In the genomic region with DNA sequence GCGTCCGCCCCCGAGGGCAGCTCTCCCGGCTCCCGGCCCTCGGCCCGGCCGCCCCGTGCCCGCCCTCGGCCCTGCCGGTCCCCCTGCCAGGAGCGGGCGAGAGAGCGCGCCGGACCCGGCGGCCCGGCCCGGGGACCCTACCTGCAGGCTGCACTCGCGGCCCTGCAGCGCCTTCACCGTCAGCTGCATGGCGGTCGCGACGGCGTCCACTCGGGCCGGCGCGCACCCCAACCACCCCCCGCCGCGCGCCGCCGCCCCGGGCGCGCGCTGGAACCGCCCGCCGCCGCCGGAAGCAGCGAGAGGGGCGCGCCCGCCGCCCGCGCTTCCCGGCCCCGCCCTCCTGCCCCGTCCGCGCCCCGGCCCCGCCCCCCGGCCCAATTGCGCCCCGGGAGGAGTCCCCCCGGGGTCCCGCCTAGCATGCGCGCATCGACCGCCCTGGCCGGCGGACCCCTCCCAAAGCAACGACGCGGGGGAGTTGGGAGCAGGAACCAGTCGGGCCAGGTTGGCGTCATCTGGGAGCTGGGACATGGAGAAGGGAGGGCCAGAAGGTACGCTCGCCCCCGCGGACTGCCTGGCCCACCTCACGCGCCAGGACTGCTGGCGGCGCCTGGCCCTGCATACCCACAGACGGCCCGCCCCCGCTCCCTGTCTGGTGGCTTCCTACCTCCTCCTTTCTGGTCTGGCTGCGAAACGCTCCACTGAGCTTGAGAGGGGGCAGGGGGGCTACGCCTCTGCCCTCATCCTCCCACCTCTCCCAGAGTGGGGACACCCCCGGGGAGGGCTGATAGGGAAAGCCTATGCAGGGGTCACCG, we compare ENCODE assay signal across 7 cellular contexts. TPM values are rescaled to one million over a fixed set of nuclear protein-coding genes. Genes with fewer than 3 reads are reported as not detected.
DNase-seq lines count a peak whose midpoint lies in the region; ATAC-seq, FAIRE-seq and TF ChIP-seq lines count a peak whose summit lies in the region.

A gene (minus strand): TSS at position 220 of the 812 bp plus-strand sequence. CDS start 31 bp downstream, at position 189.

- peak; percentile 48; the same call in 1 of the 2 replicates for TF ChIP-seq POLR2A in K562 (conservative IDR thresholded peaks at IDR 0.05)
- TF ChIP-seq POLR2A in sigmoid colon (IDR thresholded peaks at IDR 0.05) = no peak

- H3K36me3 ChIP-seq in KOPT-K1 (ENCODE audit: insufficient read depth, low read length) (peaks cover 23% of the 10 kb centered on the region), K562 (ENCODE audit: control insufficient read depth, insufficient read depth, low read length) (peaks cover 50% of the 10 kb centered on the region), iPS DF 6.9 (ENCODE audit: control insufficient read depth, insufficient read depth, low read length) (peaks cover 3% of the 10 kb centered on the region; the same call in 1 of the 2 replicates), sigmoid colon (peaks cover 0 to 12% (median 0%) of the 10 kb centered on the region in 4 donors)

- WGBS in K562 (ENCODE audit: insufficient coverage, low coverage, missing lambda C conversion rate) = 7% methylated on average over 12 of the region's 95 CpGs
- WGBS in iPS DF 6.9 (ENCODE audit: insufficient coverage, insufficient read length) = no CpG with 5 or more reads among the region's 95 CpGs
- WGBS in sigmoid colon, 2 donors = 1% methylated on average over 95 of the region's 95 CpGs

- no peaks in the 10 kb centered on the region for H3K9me1 ChIP-seq in K562 (ENCODE audit: control insufficient read depth, insufficient read depth, low read length)

- DNase-seq in T-helper 2 cell treated with Interferon-gamma antibody and Interleukin-4, amounts not matched to agents 5 μg/mL and 100 μg/mL, for 36 hours (ENCODE audit: low spot score) = peak; percentile 59
- DNase-seq in K562 (ENCODE audit: extremely low read depth in 1 of 4, low spot score in 3 of 4) = peak; percentile 67 to 83 (median 73)
- no peak for DNase-seq in iPS DF 6.9 (ENCODE audit: low read depth, low spot score)
- DNase-seq in sigmoid colon = peak; percentile 82
- no peak for DNase-seq in COR-L47 (lab: John Stamatoyannopoulos, UW)

- peaks cover 47 to 93% of the 10 kb centered on the region in 2 experiments for H3K4me1 ChIP-seq in K562 (replicated peaks in 1 of 2; ENCODE audit: control insufficient read depth in 2 of 2, insufficient read depth in 2 of 2, low read length in 2 of 2)
- peaks cover 2% of the 10 kb centered on the region; the same call in 1 of the 2 replicates for H3K4me1 ChIP-seq in iPS DF 6.9 (ENCODE audit: control insufficient read depth, insufficient read depth, low read length)
- H3K4me1 ChIP-seq in sigmoid colon = peaks cover 0 to 33% (median 22%) of the 10 kb centered on the region in 4 donors

- peak within 1 kb of the TSS; percentile 69 for H3K27ac Mint-ChIP-seq in T-helper 2 cell treated with Interferon-gamma antibody and Interleukin-4, amounts not matched to agents 5 μg/mL and 100 μg/mL, for 36 hours

- H2AFZ ChIP-seq in K562 (ENCODE audit: low read depth, low read length) = peak within 1 kb of the TSS; percentile 63; the same call in 1 of the 2 replicates

- H3K27me3 ChIP-seq in K562 (ENCODE audit: control insufficient read depth in 2 of 2, insufficient read depth in 2 of 2, low read length in 2 of 2) (no peaks in the 10 kb centered on the region), iPS DF 6.9 (ENCODE audit: control insufficient read depth, insufficient read depth, low read length) (no peaks in the 10 kb centered on the region), sigmoid colon (no peaks in the 10 kb centered on the region)

- no peak for TF ChIP-seq RAD21 in K562 (CRISPR knock-in tag; conservative IDR thresholded peaks at IDR 0.05 in 1 of 2, IDR thresholded peaks at IDR 0.05 in 1 of 2)

- BruUV-seq in K562 (replicated peaks; lab: Mats Ljungman, UMichigan) = no TSS peak

- H3K9ac ChIP-seq in K562 (ENCODE audit: insufficient read depth in 1 of 2, low read depth in 2 of 2, low read length in 2 of 2) = peak within 1 kb of the TSS; percentile 84 to 97

- peaks cover 72% of the 10 kb centered on the region for H3K79me2 ChIP-seq in K562 (ENCODE audit: control insufficient read depth, insufficient read depth, low read length)

- no peaks in the 10 kb centered on the region for H3K27me3 Mint-ChIP-seq in T-helper 2 cell treated with Interferon-gamma antibody and Interleukin-4, amounts not matched to agents 5 μg/mL and 100 μg/mL, for 36 hours (ENCODE audit: low read depth)

- CTCF ChIA-PET in K562 (lab: Yijun Ruan, JAX; ENCODE audit: low intra/inter-chr PET ratio) = no interaction called here

- TF ChIP-seq CTCF in K562 (IDR thresholded peaks at IDR 0.05 in 2 of 3, conservative IDR thresholded peaks at IDR 0.05 in 1 of 3; ENCODE audit: insufficient read depth in 2 of 3, low read depth in 1 of 3, low read length in 3 of 3) = no peak
- no peak for TF ChIP-seq CTCF in sigmoid colon (IDR thresholded peaks at IDR 0.05)

- H3K4me3 Mint-ChIP-seq in T-helper 2 cell treated with Interferon-gamma antibody and Interleukin-4, amounts not matched to agents 5 μg/mL and 100 μg/mL, for 36 hours = peak within 1 kb of the TSS; percentile 81

- peak within 1 kb of the TSS; percentile 80 for H3K27ac ChIP-seq in KOPT-K1 (ENCODE audit: low read depth, low read length, poor library complexity, severe bottlenecking)
- peak within 1 kb of the TSS; percentile 87 for H3K27ac ChIP-seq in K562 (ENCODE audit: extremely low read depth, low read depth, low read length)
- H3K27ac ChIP-seq in iPS DF 6.9 (ENCODE audit: low read length) = no peak within 1 kb of the TSS
- H3K27ac ChIP-seq in sigmoid colon = peak within 1 kb of the TSS; percentile 85 to 90 (median 86)

- POLR2A ChIA-PET in K562 (lab: Yijun Ruan, JAX) = interaction anchor here (0.5 to 2.1 kb wide), 10 partner anchors 9 to 478 kb away, joined by 3 to 10 read pairs (median 4); a partner anchor contains a TSS

- intact Hi-C loops in K562 (cut with micrococcal nuclease) = loop anchor here (5.0 kb wide), 1 partner anchor 89 kb away; a partner anchor contains a TSS
- intact Hi-C loops in sigmoid colon (cut with DNase I) = loop anchor here (5.0 kb wide), 3 partner anchors 46 to 89 kb away; a partner anchor contains a TSS

- peak; percentile 31 for ATAC-seq in GM18502 (IDR thresholded peaks at IDR 0.05; ENCODE audit: poor library complexity, unreplicated experiment)
- peak; percentile 22 for ATAC-seq in K562

- peaks cover 7% of the 10 kb centered on the region; the same call in 1 of the 2 replicates for H4K20me1 ChIP-seq in K562 (replicated peaks; ENCODE audit: control insufficient read depth, insufficient read depth, low read length)

- H3K4me3 ChIP-seq in K562 (peak within 1 kb of the TSS; percentile 83), iPS DF 6.9 (ENCODE audit: low read length) (peak within 1 kb of the TSS; percentile 88; the same call in 1 of the 2 replicates), sigmoid colon (peak within 1 kb of the TSS; percentile 47 to 80 (median 70))

- H3K4me2 ChIP-seq in K562 (ENCODE audit: insufficient read depth, low read length) = peak within 1 kb of the TSS; percentile 91

- FAIRE-seq in K562 (lab: Jason Lieb, UNC) = no peak

- peaks cover 16% of the 10 kb centered on the region for H3K36me3 Mint-ChIP-seq in T-helper 2 cell treated with Interferon-gamma antibody and Interleukin-4, amounts not matched to agents 5 μg/mL and 100 μg/mL, for 36 hours (ENCODE audit: low read depth)

- H3K9me3 ChIP-seq in KOPT-K1 (ENCODE audit: insufficient read depth, low read length, poor library complexity, severe bottlenecking) = no peaks in the 10 kb centered on the region
- no peaks in the 10 kb centered on the region for H3K9me3 ChIP-seq in K562 (replicated peaks; ENCODE audit: control insufficient read depth, insufficient read depth, low read depth, low read length)
- H3K9me3 ChIP-seq in iPS DF 6.9 (ENCODE audit: control insufficient read depth, insufficient read depth, low read length) = no peaks in the 10 kb centered on the region
- H3K9me3 ChIP-seq in sigmoid colon = no peaks in the 10 kb centered on the region

- H3K9me3 Mint-ChIP-seq in T-helper 2 cell treated with Interferon-gamma antibody and Interleukin-4, amounts not matched to agents 5 μg/mL and 100 μg/mL, for 36 hours = no peaks in the 10 kb centered on the region

- TF ChIP-seq EP300 in K562 (IDR thresholded peaks at IDR 0.05; ENCODE audit: low read length) (no peak), sigmoid colon (IDR thresholded peaks at IDR 0.05) (no peak)

- H3K4me1 Mint-ChIP-seq in T-helper 2 cell treated with Interferon-gamma antibody and Interleukin-4, amounts not matched to agents 5 μg/mL and 100 μg/mL, for 36 hours (ENCODE audit: low read depth) = peaks cover 16% of the 10 kb centered on the region

- in situ Hi-C loops in K562 (cut with MboI) = no loop called here

TF ChIP-seq in K562, 482 proteins besides CTCF, POLR2A, EP300 and RAD21 (continues in another document):
- TF ChIP-seq NCOA6 (IDR thresholded peaks at IDR 0.05) = no peak
- no peak for TF ChIP-seq RBM17 (IDR thresholded peaks at IDR 0.05; ENCODE audit: borderline replicate concordance, low read depth, low read length)

RNA-seq across cellular contexts. Expression of the gene that starts here (rescaled TPM):
- 21.7 and 76.7 TPM in 2 replicates for total RNA-seq in K562 (2011; cell fraction: chromatin; rRNA removed; ENCODE audit: low replicate concordance)
- 85.0 and 90.5 TPM in 2 replicates for total RNA-seq in K562 (2011; cell fraction: nucleolus; rRNA removed)
- 36.0 and 48.8 TPM in 2 replicates for total RNA-seq in K562 (2011; cell fraction: nucleoplasm; rRNA removed)
- 140 and 170 TPM in 2 replicates for total RNA-seq in K562 (2014; rRNA removed)
- total RNA-seq in K562 (2014; rRNA removed; fragmentation: Illumina TruSeq; extraction: Trizol) = 51.5 and 69.9 TPM in 2 replicates
- total RNA-seq in K562 (2015; rRNA removed; fragmentation: Illumina TruSeq; extraction: Trizol) = 99.9 and 100 TPM in 2 replicates
- 120 TPM in 2 replicates for total RNA-seq in K562 (2021)
- 73.9 and 78.4 TPM in 2 replicates for polyA plus RNA-seq in K562 (2011; rRNA removed)
- 99.1 and 201 TPM in 2 replicates for polyA plus RNA-seq in K562 (2011; cell fraction: cytosol; rRNA removed)
- polyA plus RNA-seq in K562 (2011; cell fraction: nucleus; rRNA removed) = 55.9 and 76.2 TPM in 2 replicates
- polyA plus RNA-seq in K562 (2012) = 93.8 and 109 TPM in 2 replicates
- 101 and 112 TPM in 2 replicates for polyA plus RNA-seq in K562 (2014; fragmentation: Illumina TruSeq; extraction: Trizol)
- 10 to 100 TPM; 15.2 to 31.7 TPM for polyA plus RNA-seq in K562 (2014; fragmentation: Nextera tagmentation; extraction: Ambion mirVana)
- polyA plus RNA-seq in K562 (2014; rRNA removed) = 115 and 119 TPM in 2 replicates
- polyA minus RNA-seq in K562 (2011; rRNA and poly(A)+ RNA removed) = 46.0 and 65.1 TPM in 2 replicates
- polyA minus RNA-seq in K562 (2011; cell fraction: cytosol; rRNA and poly(A)+ RNA removed) = 73.7 and 77.5 TPM in 2 replicates
- polyA minus RNA-seq in K562 (2011; cell fraction: nucleus; rRNA and poly(A)+ RNA removed) = 31.8 and 40.9 TPM in 2 replicates
- 10 to 100 TPM; 31.6 to 51.0 (median 44.1) TPM for total RNA-seq in sigmoid colon
- 10 to 100 TPM; 36.5 to 44.4 (median 36.5) TPM for polyA plus RNA-seq in sigmoid colon

Comparison
In these comparisons a context has a peak if more than half of its experiments do, and no peak if none do; other contexts are left out.
1. DNase-seq: peak in T-helper 2 cell treated with Interferon-gamma antibody and Interleukin-4, amounts not matched to agents 5 μg/mL and 100 μg/mL, for 36 hours (single experiment), K562 (4 of 4) and sigmoid colon (single experiment); none in iPS DF 6.9 (single experiment) and COR-L47 (single experiment).
2. Peak in every context shown above with its lines, with median percentiles within 50 percentile points of each other: H3K4me3 ChIP-seq.